In the genomic region with DNA sequence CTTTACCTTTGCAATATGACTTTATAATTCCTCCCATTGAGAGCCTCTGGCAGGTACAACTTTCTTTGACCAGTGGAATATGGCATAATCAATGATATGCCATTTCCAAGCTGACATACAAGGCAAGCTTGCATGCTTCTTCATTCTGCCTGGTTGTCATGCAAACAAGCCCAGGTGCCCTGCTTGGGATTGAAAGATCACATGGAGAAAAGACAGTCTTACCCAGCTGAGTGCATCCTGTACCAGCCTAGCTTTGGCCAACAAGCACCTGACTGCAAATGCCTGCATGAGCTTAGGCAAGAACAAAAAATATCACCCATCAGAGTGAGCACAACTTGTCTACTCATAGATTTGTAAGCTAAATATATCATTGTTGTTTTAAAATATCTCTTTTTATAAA, we compare ENCODE assay signal across 16 cellular contexts.
"Had no signal": no experiment of that assay in that cellular context is flagged by ENCODE, and none has a peak within 500 bp of the region (broad histone marks: within the 10 kb centered on the region; RNA-seq: fewer than 3 reads in every experiment).

No MANE protein-coding gene starts in this region.

- H3K27me3 ChIP-seq: esophagus squamous epithelium, gastroesophageal sphincter, pancreas had no signal

- H3K36me3 Mint-ChIP-seq: mesothelial cell of epicardium, natural killer cell had no signal

- DNase-seq: effector memory CD8-positive, alpha-beta T cell; esophagus squamous epithelium; foreskin fibroblast; mammary epithelial cell; natural killer cell; occipital lobe; pancreas; right cardiac atrium; small intestine; stimulated activated CD4-positive, alpha-beta T cell treated with anti-CD3 and anti-CD28 coated beads, Interleukin-12 subunit alpha, Interleukin-12 subunit beta, amount 100 ng/mL, for 4 hours; stimulated activated naive CD4-positive, alpha-beta T cell had no signal

- H3K4me3 ChIP-seq: esophagus squamous epithelium, gastroesophageal sphincter, pancreas had no signal

- H3K4me1 Mint-ChIP-seq: natural killer cell, neural crest cell had no signal

- H3K27ac Mint-ChIP-seq: effector memory CD8-positive, alpha-beta T cell; mesothelial cell of epicardium; natural killer cell; progenitor cell of endocrine pancreas had no signal

- H3K27ac ChIP-seq: esophagus squamous epithelium, gastroesophageal sphincter, pancreas had no signal

- H3K4me3 Mint-ChIP-seq: effector memory CD8-positive, alpha-beta T cell; mesothelial cell of epicardium; natural killer cell; neural crest cell had no signal

- H3K27me3 Mint-ChIP-seq: effector memory CD8-positive, alpha-beta T cell; progenitor cell of endocrine pancreas had no signal

- H3K4me1 ChIP-seq: esophagus squamous epithelium, pancreas had no signal

- H3K36me3 ChIP-seq: esophagus squamous epithelium, gastroesophageal sphincter, pancreas had no signal

- ATAC-seq: effector memory CD8-positive, alpha-beta T cell; gastroesophageal sphincter; left lobe of liver; natural killer cell; pancreas; right cardiac atrium had no signal

- H3K9me3 ChIP-seq: esophagus squamous epithelium, gastroesophageal sphincter, pancreas had no signal
